Comparison of ENCODE assay signal across 2 cellular contexts in genomic region chr9:96333958-96334357, GRCh38.
A peak's percentile ranks its signal among the peaks of the same experiment; 100 is the strongest.
TF ChIP-seq lines count a peak whose summit lies in the region.

No MANE protein-coding gene starts in this region.

TF ChIP-seq in SK-N-SH, 30 proteins besides CTCF, POLR2A, EP300 and RAD21:
- TF ChIP-seq, protein P1, sequence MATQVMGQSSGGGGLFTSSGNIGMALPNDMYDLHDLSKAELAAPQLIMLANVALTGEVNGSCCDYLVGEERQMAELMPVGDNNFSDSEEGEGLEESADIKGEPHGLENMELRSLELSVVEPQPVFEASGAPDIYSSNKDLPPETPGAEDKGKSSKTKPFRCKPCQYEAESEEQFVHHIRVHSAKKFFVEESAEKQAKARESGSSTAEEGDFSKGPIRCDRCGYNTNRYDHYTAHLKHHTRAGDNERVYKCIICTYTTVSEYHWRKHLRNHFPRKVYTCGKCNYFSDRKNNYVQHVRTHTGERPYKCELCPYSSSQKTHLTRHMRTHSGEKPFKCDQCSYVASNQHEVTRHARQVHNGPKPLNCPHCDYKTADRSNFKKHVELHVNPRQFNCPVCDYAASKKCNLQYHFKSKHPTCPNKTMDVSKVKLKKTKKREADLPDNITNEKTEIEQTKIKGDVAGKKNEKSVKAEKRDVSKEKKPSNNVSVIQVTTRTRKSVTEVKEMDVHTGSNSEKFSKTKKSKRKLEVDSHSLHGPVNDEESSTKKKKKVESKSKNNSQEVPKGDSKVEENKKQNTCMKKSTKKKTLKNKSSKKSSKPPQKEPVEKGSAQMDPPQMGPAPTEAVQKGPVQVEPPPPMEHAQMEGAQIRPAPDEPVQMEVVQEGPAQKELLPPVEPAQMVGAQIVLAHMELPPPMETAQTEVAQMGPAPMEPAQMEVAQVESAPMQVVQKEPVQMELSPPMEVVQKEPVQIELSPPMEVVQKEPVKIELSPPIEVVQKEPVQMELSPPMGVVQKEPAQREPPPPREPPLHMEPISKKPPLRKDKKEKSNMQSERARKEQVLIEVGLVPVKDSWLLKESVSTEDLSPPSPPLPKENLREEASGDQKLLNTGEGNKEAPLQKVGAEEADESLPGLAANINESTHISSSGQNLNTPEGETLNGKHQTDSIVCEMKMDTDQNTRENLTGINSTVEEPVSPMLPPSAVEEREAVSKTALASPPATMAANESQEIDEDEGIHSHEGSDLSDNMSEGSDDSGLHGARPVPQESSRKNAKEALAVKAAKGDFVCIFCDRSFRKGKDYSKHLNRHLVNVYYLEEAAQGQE (IDR thresholded peaks at IDR 0.05; ENCODE audit: low read depth, low read length): no peak
- peak; percentile 55 for TF ChIP-seq NFIC (IDR thresholded peaks at IDR 0.05; ENCODE audit: borderline replicate concordance)

TF ChIP-seq in SK-N-SH treated with all-trans-retinoic acid at 6 μM for 48 hours, 23 proteins besides CTCF, POLR2A, EP300 and RAD21 (continued from another document):
- TF ChIP-seq, protein P2, sequence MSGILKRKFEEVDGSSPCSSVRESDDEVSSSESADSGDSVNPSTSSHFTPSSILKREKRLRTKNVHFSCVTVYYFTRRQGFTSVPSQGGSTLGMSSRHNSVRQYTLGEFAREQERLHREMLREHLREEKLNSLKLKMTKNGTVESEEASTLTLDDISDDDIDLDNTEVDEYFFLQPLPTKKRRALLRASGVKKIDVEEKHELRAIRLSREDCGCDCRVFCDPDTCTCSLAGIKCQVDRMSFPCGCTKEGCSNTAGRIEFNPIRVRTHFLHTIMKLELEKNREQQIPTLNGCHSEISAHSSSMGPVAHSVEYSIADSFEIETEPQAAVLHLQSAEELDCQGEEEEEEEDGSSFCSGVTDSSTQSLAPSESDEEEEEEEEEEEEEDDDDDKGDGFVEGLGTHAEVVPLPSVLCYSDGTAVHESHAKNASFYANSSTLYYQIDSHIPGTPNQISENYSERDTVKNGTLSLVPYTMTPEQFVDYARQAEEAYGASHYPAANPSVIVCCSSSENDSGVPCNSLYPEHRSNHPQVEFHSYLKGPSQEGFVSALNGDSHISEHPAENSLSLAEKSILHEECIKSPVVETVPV (CRISPR knock-in tag; IDR thresholded peaks at IDR 0.05): no peak
- TF ChIP-seq GLIS3 (CRISPR knock-in tag; IDR thresholded peaks at IDR 0.05) (no peak), CSDC2 (CRISPR knock-in tag; IDR thresholded peaks at IDR 0.05) (no peak), ESRRG (CRISPR knock-in tag; IDR thresholded peaks at IDR 0.05) (no peak), TCF4 (CRISPR knock-in tag; IDR thresholded peaks at IDR 0.05; ENCODE audit: borderline replicate concordance) (no peak), ZFP3 (CRISPR knock-in tag; IDR thresholded peaks at IDR 0.05) (no peak), OSR1 (CRISPR knock-in tag; IDR thresholded peaks at IDR 0.05) (no peak), ISL1 (CRISPR knock-in tag; IDR thresholded peaks at IDR 0.05) (no peak), POU6F1 (CRISPR knock-in tag; IDR thresholded peaks at IDR 0.05; ENCODE audit: borderline replicate concordance, low read depth) (no peak), PATZ1 (CRISPR knock-in tag; IDR thresholded peaks at IDR 0.05; ENCODE audit: borderline replicate concordance) (no peak), RARB (CRISPR knock-in tag; IDR thresholded peaks at IDR 0.05) (no peak)
TF ChIP-seq in SK-N-SH treated with all-trans-retinoic acid at 6 μM for 48 hours: peak in this region for 0.
